ENCODE assay signal across 15 cellular contexts in genomic region chr12:11969437-11970154, GRCh38.
DNase-seq lines count a peak whose midpoint lies in the region; ATAC-seq and TF ChIP-seq lines count a peak whose summit lies in the region.
"Had no signal": no experiment of that assay in that cellular context is flagged by ENCODE, and none has a peak within 500 bp of the region (broad histone marks: within the 10 kb centered on the region; RNA-seq: fewer than 3 reads in every experiment).

No MANE protein-coding gene starts in this region.

- H3K36me3 ChIP-seq in H7 (replicated peaks; ENCODE audit: control insufficient read depth, insufficient read depth, low read length) = no peaks in the 10 kb centered on the region
- H3K36me3 ChIP-seq in transverse colon = no peaks in the 10 kb centered on the region

- H3K4me3 ChIP-seq in H7 (ENCODE audit: insufficient read depth, low read depth, low read length) (no peak overlapping the region), transverse colon (no peak overlapping the region)
- H3K4me3 ChIP-seq: body of pancreas had no signal

- TF ChIP-seq EP300 in transverse colon (IDR thresholded peaks at IDR 0.05; ENCODE audit: low read depth) = no peak

- no peak for TF ChIP-seq CTCF in transverse colon (IDR thresholded peaks at IDR 0.05)

- DNase-seq in H7 = peak; percentile 60
- DNase-seq in left kidney (ENCODE audit: low read depth, low spot score) = peak; percentile 27
- no peak for DNase-seq in NCI-H187 (lab: John Stamatoyannopoulos, UW)
- DNase-seq in HPDE6-E6E7 (ENCODE audit: extremely low spot score) = no peak
- DNase-seq in transverse colon = no peak
- no peak for DNase-seq in NCI-H524 treated with DMSO at 0.1 percent for 48 hours (lab: John Stamatoyannopoulos, UW)
- DNase-seq: activated T-cell treated with anti-CD3 and anti-CD28 coated beads, Interleukin-2, amount 50 U/mL, for 4 hours; body of pancreas; naive thymus-derived CD4-positive, alpha-beta T cell; NCI-H1436 treated with DMSO at 0.1 percent for 48 hours; PC-3; stimulated activated CD4-positive, alpha-beta T cell treated with anti-CD3 and anti-CD28 coated beads, Interleukin-12 subunit alpha, Interleukin-12 subunit beta, amount 100 ng/mL, for 4 hours had no signal

- H3K9me3 ChIP-seq in transverse colon = no peaks in the 10 kb centered on the region
- H3K9me3 ChIP-seq: body of pancreas had no signal

- H3K27me3 ChIP-seq in H7 (ENCODE audit: control insufficient read depth, insufficient read depth, low read length) = no peaks in the 10 kb centered on the region
- no peaks in the 10 kb centered on the region for H3K27me3 ChIP-seq in transverse colon
- H3K27me3 ChIP-seq: body of pancreas had no signal

- in situ Hi-C loops in transverse colon (cut with MboI; ENCODE audit: low pct_ligation_motif_present in 1 of 4, low pct_unique_long_range_greater_than_20kb in 1 of 4, low sequenced_read_pairs in 3 of 4) = no loop called here

- peak; percentile 78 for ATAC-seq in GM18909 (IDR thresholded peaks at IDR 0.05; ENCODE audit: poor library complexity, unreplicated experiment)
- peak; percentile 88 for ATAC-seq in HG03520 (IDR thresholded peaks at IDR 0.05; ENCODE audit: unreplicated experiment)
- ATAC-seq: activated T-cell treated with anti-CD3 and anti-CD28 coated beads, Interleukin-2, amount 50 U/mL, for 4 hours; body of pancreas; naive thymus-derived CD4-positive, alpha-beta T cell; PC-3 had no signal

- H3K4me1 ChIP-seq in transverse colon = no peaks in the 10 kb centered on the region
- H3K4me1 ChIP-seq: body of pancreas had no signal

- WGBS in transverse colon (ENCODE audit: low coverage in 1 of 2), 2 donors = 30 to 80% methylated on average over 2 to 8 of the region's 8 CpGs

- H3K27ac ChIP-seq in transverse colon = no peak overlapping the region
- H3K27ac ChIP-seq: body of pancreas, epithelial cell of prostate had no signal

- no peak for TF ChIP-seq POLR2A in transverse colon (IDR thresholded peaks at IDR 0.05)

- intact Hi-C loops in transverse colon (cut with DNase I; ENCODE audit: low total_unique reads) = no loop called here

Comparison
In these comparisons a context has a peak if more than half of its experiments do, and no peak if none do; other contexts are left out.
1. DNase-seq: peak in H7 (single experiment) and left kidney (single experiment); none in NCI-H187 (0 of 2), HPDE6-E6E7 (single experiment), transverse colon (single experiment) and NCI-H524 treated with DMSO at 0.1 percent for 48 hours (single experiment).